Comparison of ENCODE assay signal across 1 cellular context in genomic region chr6:83976871-83977270, GRCh38.
TF ChIP-seq lines count a peak whose summit lies in the region.

No MANE protein-coding gene starts in this region.

TF ChIP-seq in K562, 482 proteins besides CTCF, POLR2A, EP300 and RAD21 (continued from another document and continues in another):
- TF ChIP-seq ZBTB2 (IDR thresholded peaks at IDR 0.05) (peak; percentile 68; the same call in 1 of the 2 replicates), PPARD (CRISPR knock-in tag; IDR thresholded peaks at IDR 0.05) (no peak), FOSL1 (tag; conservative IDR thresholded peaks at IDR 0.05) (peak; percentile 43), POLR2B (IDR thresholded peaks at IDR 0.05; ENCODE audit: low read depth, partially characterized antibody) (no peak), CHD4 (IDR thresholded peaks at IDR 0.05; ENCODE audit: insufficient read depth, insufficient replicate concordance, low read depth, low read length, poor library complexity, severe bottlenecking) (no peak), ZBTB9 (CRISPR knock-in tag; IDR thresholded peaks at IDR 0.05) (no peak), ZNF263 (CRISPR knock-in tag; IDR thresholded peaks at IDR 0.05; ENCODE audit: borderline replicate concordance) (no peak), ETS1 (conservative IDR thresholded peaks at IDR 0.05; ENCODE audit: control insufficient read depth, low read depth, low read length) (no peak), CREB3L1 (IDR thresholded peaks at IDR 0.05; ENCODE audit: borderline replicate concordance, low read depth) (peak; percentile 24; the same call in 1 of the 2 replicates), RB1 (IDR thresholded peaks at IDR 0.05; ENCODE audit: low read depth) (no peak), TCF3 (CRISPR knock-in tag; IDR thresholded peaks at IDR 0.05) (no peak), RFX7 (CRISPR knock-in tag; IDR thresholded peaks at IDR 0.05) (no peak), ZSCAN32 (CRISPR knock-in tag; IDR thresholded peaks at IDR 0.05) (no peak), NFYB (IDR thresholded peaks at IDR 0.05; ENCODE audit: extremely low read depth, insufficient read length) (no peak), ZNF79 (CRISPR knock-in tag; IDR thresholded peaks at IDR 0.05; ENCODE audit: low read depth) (no peak), ZFP91 (CRISPR knock-in tag; IDR thresholded peaks at IDR 0.05) (no peak), STAT6 (CRISPR knock-in tag; IDR thresholded peaks at IDR 0.05) (no peak), SOX6 (IDR thresholded peaks at IDR 0.05) (no peak), MGA (IDR thresholded peaks at IDR 0.05) (peak; percentile 84), HMGN3 (IDR thresholded peaks at IDR 0.05; ENCODE audit: borderline replicate concordance, extremely low read depth, insufficient read length, low read depth, low read length) (no peak)
